In genomic region chr5:175677571-175677970, GRCh38 we compare ENCODE assay signal across 17 cellular contexts. TPM values are rescaled to one million over a fixed set of nuclear protein-coding genes. Genes with fewer than 3 reads are reported as not detected.
DNase-seq lines count a peak whose midpoint lies in the region; ATAC-seq, FAIRE-seq and TF ChIP-seq lines count a peak whose summit lies in the region.
"Had no signal": no experiment of that assay in that cellular context is flagged by ENCODE, and none has a peak within 500 bp of the region (broad histone marks: within the 10 kb centered on the region; RNA-seq: fewer than 3 reads in every experiment).

No MANE protein-coding gene starts in this region.

- no peak overlapping the region for H2BK120ac ChIP-seq in H1 (replicated peaks; ENCODE audit: low read depth, low read length)

- no peaks in the 10 kb centered on the region for H3K9me3 ChIP-seq in H1 (ENCODE audit: insufficient read depth in 2 of 2, low read depth in 1 of 2, low read length in 1 of 2)
- H3K9me3 ChIP-seq: MG63, Peyer's patch had no signal

- no peak overlapping the region for H2AFZ ChIP-seq in H1 (ENCODE audit: low read length)

- no peaks in the 10 kb centered on the region for H3K36me3 ChIP-seq in H1 (ENCODE audit: control insufficient read depth in 2 of 4, insufficient read depth in 4 of 4, low read length in 3 of 4)
- H3K36me3 ChIP-seq: MG63, Peyer's patch had no signal

- no peaks in the 10 kb centered on the region for H3K4me1 ChIP-seq in H1 (replicated peaks in 1 of 4; ENCODE audit: control insufficient read depth in 3 of 4, insufficient read depth in 4 of 4, low read length in 3 of 4)
- H3K4me1 ChIP-seq: Peyer's patch had no signal

- peaks cover 2 to 3% of the 10 kb centered on the region in 2 experiments for H4K20me1 ChIP-seq in H1 (replicated peaks in 1 of 2; ENCODE audit: control insufficient read depth in 1 of 2, insufficient read depth in 2 of 2, low read length in 2 of 2)

- no peaks in the 10 kb centered on the region for H3K79me2 ChIP-seq in H1 (ENCODE audit: control insufficient read depth in 1 of 2, insufficient read depth in 2 of 2, low read length in 2 of 2)

- no peak for ATAC-seq in activated T-cell treated with anti-CD3 and anti-CD28 coated beads, Interleukin-2, amount 50 U/mL, for 72 hours (replicated peaks in 1 of 2)
- ATAC-seq in activated T-cell treated with anti-CD3 and anti-CD28 coated beads, Interleukin-2, amount 50 U/mL, for 4 hours: no peak
- ATAC-seq in T-cell (replicated peaks in 1 of 4) (no peak), GM21529 (IDR thresholded peaks at IDR 0.05; ENCODE audit: unreplicated experiment) (no peak)
- ATAC-seq: HepG2 had no signal

- H4K5ac ChIP-seq in H1 (ENCODE audit: insufficient read length, low read depth, low read length): no peak overlapping the region

- H3K4me2 ChIP-seq in H1 (ENCODE audit: insufficient read depth in 1 of 2, low read depth in 2 of 2, low read length in 2 of 2): no peak overlapping the region

- H3K23ac ChIP-seq in H1 (ENCODE audit: insufficient read length): no peak overlapping the region

- CTCF ChIA-PET in T-cell (lab: Charles Lee) (interaction anchor here in 1 of 2 donors (1.1 kb wide), 1 partner anchor 10 kb away, joined by 3 read pairs; no protein-coding TSS in a partner anchor), H1 (lab: Charles Lee; ENCODE audit: partially characterized antibody) (interaction anchor here (1.0 to 2.2 kb wide), 4 partner anchors 11 to 143 kb away, joined by 3 to 13 read pairs (median 5); no protein-coding TSS in a partner anchor)

- H4K91ac ChIP-seq in H1 (replicated peaks; ENCODE audit: insufficient read length, low read length): no peak overlapping the region

- WGBS in H1 (ENCODE audit: extremely low coverage in 1 of 2, insufficient coverage in 1 of 2, insufficient read length in 1 of 2, insufficient replicate concordance in 2 of 2, low coverage in 1 of 2, low lambda C conversion rate in 2 of 2, missing lambda C conversion rate in 1 of 2), 2 experiments: 84% methylated on average over 13 of the region's 13 CpGs; no CpG with 5 or more reads in 1 of the 2 experiments

- H2BK15ac ChIP-seq in H1 (ENCODE audit: low read length): no peak overlapping the region

- TF ChIP-seq POLR2A in H1 (IDR thresholded peaks at IDR 0.05; ENCODE audit: control extremely low read depth in 1 of 2, low read depth in 2 of 2, low read length in 2 of 2): no peak

- H3K27ac ChIP-seq in H1 (ENCODE audit: low read depth, low read length): no peak overlapping the region
- H3K27ac ChIP-seq: Peyer's patch had no signal

- no peak overlapping the region for H2BK12ac ChIP-seq in H1 (ENCODE audit: low read depth, low read length)

- H3K23me2 ChIP-seq in H1 (ENCODE audit: low read depth, low read length): no peaks in the 10 kb centered on the region

- H3K14ac ChIP-seq in H1 (ENCODE audit: insufficient read length): no peak overlapping the region

- H3K9ac ChIP-seq in H1 (replicated peaks in 1 of 4; ENCODE audit: extremely low read depth in 1 of 4, low read depth in 3 of 4, low read length in 3 of 4): no peak overlapping the region

- no peaks in the 10 kb centered on the region; the same call in 1 of the 2 replicates for H3K79me1 ChIP-seq in H1 (ENCODE audit: low read depth, low read length)

- H3K56ac ChIP-seq in H1 (replicated peaks; ENCODE audit: insufficient read length, low read depth, low read length): no peak overlapping the region

- H2BK20ac ChIP-seq in H1 (ENCODE audit: low read length): no peak overlapping the region

- no peak overlapping the region for H2AK5ac ChIP-seq in H1 (ENCODE audit: low read depth, low read length)

- TF ChIP-seq EP300 in H1 (IDR thresholded peaks at IDR 0.05; ENCODE audit: borderline replicate concordance in 1 of 2, low read depth in 2 of 2, low read length in 2 of 2): no peak

- no peaks in the 10 kb centered on the region for H3K27me3 Mint-ChIP-seq in activated T-cell treated with anti-CD3 and anti-CD28 coated beads, Interleukin-2, amount 50 U/mL, for 72 hours (ENCODE audit: low read depth)
- H3K27me3 Mint-ChIP-seq in activated T-cell treated with anti-CD3 and anti-CD28 coated beads, Interleukin-2, amount 50 U/mL, for 4 hours (ENCODE audit: low read depth): no peaks in the 10 kb centered on the region
- peaks cover 0 to 1% (median 0%) of the 10 kb centered on the region in 3 donors for H3K27me3 Mint-ChIP-seq in CD14-positive monocyte (ENCODE audit: low read depth in 3 of 3)
- H3K27me3 Mint-ChIP-seq in T-cell: no peaks in the 10 kb centered on the region

- H3K27me3 ChIP-seq in H1 (replicated peaks in 1 of 4; ENCODE audit: control insufficient read depth in 3 of 4, extremely low read depth in 1 of 4, insufficient read depth in 3 of 4, low read length in 3 of 4): no peaks in the 10 kb centered on the region
- H3K27me3 ChIP-seq: Peyer's patch had no signal

- peaks cover 67% of the 10 kb centered on the region for H3K4me1 Mint-ChIP-seq in activated T-cell treated with anti-CD3 and anti-CD28 coated beads, Interleukin-2, amount 50 U/mL, for 72 hours (ENCODE audit: low read depth)
- H3K4me1 Mint-ChIP-seq in activated T-cell treated with anti-CD3 and anti-CD28 coated beads, Interleukin-2, amount 50 U/mL, for 4 hours (ENCODE audit: low read depth): peaks cover 34% of the 10 kb centered on the region
- peaks cover 94% of the 10 kb centered on the region for H3K4me1 Mint-ChIP-seq in CD14-positive monocyte
- H3K4me1 Mint-ChIP-seq in T-cell: peaks cover 47 to 72% (median 62%) of the 10 kb centered on the region in 3 donors

- H3K18ac ChIP-seq in H1 (ENCODE audit: extremely low read depth, low read length): no peak overlapping the region

- POLR2A ChIA-PET in T-cell (lab: Charles Lee) (no interaction called here), H1 (lab: Charles Lee; ENCODE audit: partially characterized antibody) (interaction anchor here (1.4 to 2.3 kb wide), 2 partner anchors 9 to 12 kb away, joined by 4 to 5 read pairs; no protein-coding TSS in a partner anchor)

- H3K9me3 Mint-ChIP-seq in activated T-cell treated with anti-CD3 and anti-CD28 coated beads, Interleukin-2, amount 50 U/mL, for 72 hours: no peaks in the 10 kb centered on the region
- H3K9me3 Mint-ChIP-seq in activated T-cell treated with anti-CD3 and anti-CD28 coated beads, Interleukin-2, amount 50 U/mL, for 4 hours: no peaks in the 10 kb centered on the region
- H3K9me3 Mint-ChIP-seq in CD14-positive monocyte (peaks cover 0 to 2% (median 0%) of the 10 kb centered on the region in 7 donors), T-cell (no peaks in the 10 kb centered on the region)

- no peak overlapping the region for H4K8ac ChIP-seq in H1 (ENCODE audit: extremely low read depth, insufficient read depth, low read length)

- no peak overlapping the region for H2BK5ac ChIP-seq in H1 (ENCODE audit: low read depth, low read length)

- peak overlapping the region in 1 of 2 donors; percentile 44 for H3K4me3 Mint-ChIP-seq in activated T-cell treated with anti-CD3 and anti-CD28 coated beads, Interleukin-2, amount 50 U/mL, for 72 hours
- H3K4me3 Mint-ChIP-seq in activated T-cell treated with anti-CD3 and anti-CD28 coated beads, Interleukin-2, amount 50 U/mL, for 4 hours: no peak overlapping the region
- H3K4me3 Mint-ChIP-seq in CD14-positive monocyte (peak overlapping the region; percentile 34 to 74), T-cell (peak overlapping the region in 2 of 3 donors; percentile 2 to 51)

- no peak overlapping the region for H3K4me3 ChIP-seq in H1 (ENCODE audit: extremely low read depth in 1 of 4, insufficient read depth in 2 of 4, low read depth in 3 of 4, low read length in 4 of 4)
- H3K4me3 ChIP-seq: MG63, Peyer's patch had no signal

- intact Hi-C loops in CD14-positive monocyte (cut with micrococcal nuclease): no loop called here

- TF ChIP-seq CTCF in CD14-positive monocyte (IDR thresholded peaks at IDR 0.05) (no peak), H1 (IDR thresholded peaks at IDR 0.05; ENCODE audit: control extremely low read depth in 1 of 3, insufficient read depth in 1 of 3, low read depth in 1 of 3, low read length in 3 of 3) (no peak)

- no peak for FAIRE-seq in H1 (lab: Jason Lieb, UNC)
- FAIRE-seq: A204.1, H54, HepG2 had no signal

- H3K4ac ChIP-seq in H1 (replicated peaks; ENCODE audit: insufficient read length, low read depth, low read length): no peak overlapping the region

- no peak for DNase-seq in activated T-cell treated with anti-CD3 and anti-CD28 coated beads, Interleukin-2, amount 50 U/mL, for 72 hours
- DNase-seq in activated T-cell treated with anti-CD3 and anti-CD28 coated beads, Interleukin-2, amount 50 U/mL, for 4 hours: no peak
- no peak for DNase-seq in CD14-positive monocyte (ENCODE audit: low spot score)
- DNase-seq in T-cell: no peak
- DNase-seq in H1 (ENCODE audit: low read depth in 1 of 2, low spot score in 2 of 2): no peak
- no peak for DNase-seq in epidermal melanocyte (ENCODE audit: insufficient read length, low spot score)
- DNase-seq in activated gamma-delta T cell (lab: John Stamatoyannopoulos, UW): no peak
- DNase-seq: MG63, NCI-H1417 treated with DMSO at 0.1 percent for 48 hours, NCI-H2029 treated with DMSO at 0.1 percent for 48 hours, NCI-H510A, Peyer's patch, SHP77 treated with DMSO at 0.1 percent for 48 hours had no signal

- H3K36me3 Mint-ChIP-seq in activated T-cell treated with anti-CD3 and anti-CD28 coated beads, Interleukin-2, amount 50 U/mL, for 72 hours (ENCODE audit: insufficient read depth in 2 of 2): peaks cover 0 to 7% of the 10 kb centered on the region in 2 donors
- H3K36me3 Mint-ChIP-seq in activated T-cell treated with anti-CD3 and anti-CD28 coated beads, Interleukin-2, amount 50 U/mL, for 4 hours (ENCODE audit: insufficient read depth): peaks cover 16% of the 10 kb centered on the region
- H3K36me3 Mint-ChIP-seq in CD14-positive monocyte: peaks cover 32 to 51% of the 10 kb centered on the region in 2 donors
- H3K36me3 Mint-ChIP-seq in T-cell: peaks cover 17% of the 10 kb centered on the region

- H3K27ac Mint-ChIP-seq in activated T-cell treated with anti-CD3 and anti-CD28 coated beads, Interleukin-2, amount 50 U/mL, for 72 hours: peak overlapping the region; percentile 4
- H3K27ac Mint-ChIP-seq in CD14-positive monocyte (peak overlapping the region; percentile 42 to 84 (median 72)), T-cell (peak overlapping the region; percentile 65 to 82)

- TF ChIP-seq RAD21 in H1 (IDR thresholded peaks at IDR 0.05 in 1 of 2, conservative IDR thresholded peaks at IDR 0.05 in 1 of 2; ENCODE audit: low read depth in 2 of 2, low read length in 2 of 2): no peak

RNA-seq across cellular contexts. Expression of gene HRH2, which starts 19.7 kb away (rescaled TPM):
- 10 to 100 TPM; 18.4 to 22.8 TPM for total RNA-seq in activated T-cell treated with anti-CD3 and anti-CD28 coated beads, Interleukin-2, amount 50 U/mL, for 72 hours
- total RNA-seq in activated T-cell treated with anti-CD3 and anti-CD28 coated beads, Interleukin-2, amount 50 U/mL, for 4 hours: 10 to 100 TPM; 25.3 to 56.1 (median 31.1) TPM
- 10 to 100 TPM; 10.6 to 25.5 TPM for polyA plus RNA-seq in CD14-positive monocyte
- 10 to 100 TPM in 1 of 5 donors, 1 to 10 TPM in 4; 2.9 to 14.4 (median 5.5) TPM for total RNA-seq in T-cell
- total RNA-seq in H1 (2021; fragmentation: NEBNext Ultra II Directional; extraction: Animal tissue kit (Norgen Biotek cat#: 25700)): 8.1 and 9.3 TPM in 2 replicates
- polyA plus RNA-seq in H1 (2011; rRNA removed): 7.8 and 10.2 TPM in 2 replicates
- polyA plus RNA-seq in H1 (2011; cell fraction: cytosol; rRNA removed): 4.0 TPM
- polyA plus RNA-seq in H1 (2011; cell fraction: nucleus; rRNA removed): 10.3 TPM
- 6.5 to 7.4 TPM (median 7.2 TPM) in 4 replicates for polyA plus RNA-seq in H1 (2012, experiment 1 of 2)
- 5.5 TPM for polyA plus RNA-seq in H1 (2012, experiment 2 of 2)
- 9.8 TPM for polyA plus RNA-seq in H1 (2013, experiment 1 of 2)
- polyA plus RNA-seq in H1 (2013, experiment 2 of 2): 9.8 TPM
- 16.1 and 21.8 TPM in 2 replicates for polyA minus RNA-seq in H1 (2011; rRNA and poly(A)+ RNA removed)
- 5.1 TPM for polyA minus RNA-seq in H1 (2011; cell fraction: cytosol; rRNA and poly(A)+ RNA removed)
- 12.5 TPM for polyA minus RNA-seq in H1 (2011; cell fraction: nucleus; rRNA and poly(A)+ RNA removed)
- total RNA-seq: HepG2 had no signal
- polyA plus RNA-seq: HepG2 had no signal

Comparison
In these comparisons a context has a peak if more than half of its experiments do, and no peak if none do; other contexts are left out.
1. H3K27ac Mint-ChIP-seq: peak in every context shown above with its lines; median percentile 74 in T-cell; 72 in CD14-positive monocyte; 4 in activated T-cell treated with anti-CD3 and anti-CD28 coated beads, Interleukin-2, amount 50 U/mL, for 72 hours.